ENCODE assay signal across 2 cellular contexts in the genomic region with DNA sequence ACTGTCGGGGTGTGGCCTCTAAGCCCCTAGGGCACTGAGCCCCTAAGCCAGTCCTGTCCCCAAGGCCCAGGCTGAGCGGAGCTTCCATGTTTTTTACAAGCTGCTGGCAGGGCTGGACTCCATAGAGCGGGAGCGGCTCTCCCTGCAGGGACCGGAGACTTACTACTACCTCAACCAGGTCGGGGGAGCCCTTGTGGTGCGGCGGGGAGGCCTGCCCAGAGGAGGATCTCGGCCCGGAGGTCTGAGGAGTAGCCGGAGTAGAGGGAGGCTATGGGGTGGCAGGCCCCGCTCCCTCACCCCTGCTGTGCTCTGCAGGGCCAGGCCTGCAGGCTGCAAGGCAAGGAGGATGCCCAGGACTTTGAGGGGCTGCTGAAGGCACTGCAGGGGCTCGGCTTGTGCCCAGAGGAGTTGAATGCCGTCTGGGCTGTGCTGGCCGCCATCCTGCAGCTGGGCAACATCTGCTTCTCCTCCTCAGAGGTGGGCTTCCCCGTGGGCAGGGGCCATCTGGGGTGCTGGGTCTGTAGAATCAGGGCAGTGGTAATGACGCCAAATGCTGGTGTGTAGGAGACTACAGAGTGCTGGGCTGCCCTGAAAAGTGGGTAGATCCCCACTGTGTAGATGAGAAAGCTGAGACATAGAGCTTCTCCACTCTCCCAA.
TF ChIP-seq lines count a peak whose summit lies in the region.

No MANE protein-coding gene starts in this region.

TF ChIP-seq in HEK293, 187 proteins besides CTCF, POLR2A, EP300 and RAD21:
- peak; percentile 17; the same call in 1 of the 2 replicates for TF ChIP-seq ZIC2 (tag by site-specific recombination; IDR thresholded peaks at IDR 0.05)
- TF ChIP-seq ZNF18 (tag by site-specific recombination; IDR thresholded peaks at IDR 0.05), result no peak

TF ChIP-seq in H1, 55 proteins besides CTCF, POLR2A, EP300 and RAD21:
- TF ChIP-seq SIN3A (conservative IDR thresholded peaks at IDR 0.05 in 1 of 2, IDR thresholded peaks at IDR 0.05 in 1 of 2; ENCODE audit: low read depth in 1 of 2, low read length in 2 of 2) (no peak), TCF12 (IDR thresholded peaks at IDR 0.05; ENCODE audit: low read depth, low read length) (no peak), SAP30 (IDR thresholded peaks at IDR 0.05; ENCODE audit: insufficient read depth, insufficient replicate concordance, low read length) (no peak), POLR2AphosphoS5 (IDR thresholded peaks at IDR 0.05; ENCODE audit: low read depth, low read length) (no peak), BACH1 (IDR thresholded peaks at IDR 0.05; ENCODE audit: low read length) (no peak), CTBP2 (IDR thresholded peaks at IDR 0.05; ENCODE audit: borderline replicate concordance, insufficient read depth, insufficient read length, low read length) (no peak), GTF2F1 (IDR thresholded peaks at IDR 0.05; ENCODE audit: borderline replicate concordance, low read depth, low read length) (no peak), KDM1A (IDR thresholded peaks at IDR 0.05; ENCODE audit: borderline replicate concordance, low read length) (no peak), RNF2 (IDR thresholded peaks at IDR 0.05; ENCODE audit: borderline replicate concordance, low read depth, low read length, missing control alignments, poor library complexity, severe bottlenecking) (no peak), CEBPB (IDR thresholded peaks at IDR 0.05; ENCODE audit: low read depth, low read length) (no peak), CHD1 (IDR thresholded peaks at IDR 0.05; ENCODE audit: low read depth, low read length) (no peak), HDAC6 (IDR thresholded peaks at IDR 0.05; ENCODE audit: low read depth, low read length) (no peak), ASH2L (IDR thresholded peaks at IDR 0.05; ENCODE audit: low read length) (no peak), TAF1 (IDR thresholded peaks at IDR 0.05; ENCODE audit: low read depth, low read length) (no peak), TBP (IDR thresholded peaks at IDR 0.05; ENCODE audit: low read depth, low read length) (no peak), USF2 (IDR thresholded peaks at IDR 0.05; ENCODE audit: low read length) (no peak), CBX5 (IDR thresholded peaks at IDR 0.05; ENCODE audit: low read depth, low read length) (no peak), TAF7 (optimal IDR thresholded peaks at IDR 0.05; ENCODE audit: borderline replicate concordance, low read depth, low read length) (no peak), BRCA1 (IDR thresholded peaks at IDR 0.05; ENCODE audit: low read depth, low read length) (no peak)
- TF ChIP-seq, protein P1, sequence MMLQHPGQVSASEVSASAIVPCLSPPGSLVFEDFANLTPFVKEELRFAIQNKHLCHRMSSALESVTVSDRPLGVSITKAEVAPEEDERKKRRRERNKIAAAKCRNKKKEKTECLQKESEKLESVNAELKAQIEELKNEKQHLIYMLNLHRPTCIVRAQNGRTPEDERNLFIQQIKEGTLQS (IDR thresholded peaks at IDR 0.05; ENCODE audit: insufficient read depth, low read depth, low read length), result no peak
